In the genomic region with DNA sequence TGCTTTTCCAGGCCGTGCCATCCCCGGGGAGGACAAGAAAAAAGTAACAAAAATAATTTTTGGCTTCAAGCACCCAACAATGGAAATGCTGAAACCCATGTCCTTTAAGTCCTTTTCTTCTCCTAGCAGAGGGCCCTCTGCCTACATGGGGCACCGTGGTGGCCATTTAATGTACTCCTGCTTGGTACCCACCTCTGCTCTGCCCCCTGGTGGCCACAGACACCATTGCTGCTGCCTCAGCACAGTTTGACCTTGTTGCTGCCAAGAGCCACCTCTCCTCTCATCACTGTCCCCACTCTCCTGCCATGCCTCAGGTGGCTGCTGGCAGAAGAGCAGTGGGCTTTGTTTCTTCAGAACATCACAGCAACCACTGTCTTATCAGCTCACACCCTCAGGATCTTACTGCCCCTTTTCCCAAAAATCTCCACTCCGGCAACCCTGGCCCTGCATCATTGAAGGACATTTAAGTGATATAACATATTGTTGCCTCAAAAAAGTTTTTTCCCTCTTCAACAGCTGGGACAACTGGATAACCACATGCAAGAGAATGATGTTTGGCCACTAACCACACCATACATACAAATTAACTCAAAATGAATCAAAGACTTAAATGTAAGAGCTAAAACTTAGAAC, we compare ENCODE assay signal across 9 cellular contexts. TPM values are rescaled to one million over a fixed set of nuclear protein-coding genes. Genes with fewer than 3 reads are reported as not detected.
A peak's percentile ranks its signal among the peaks of the same experiment; 100 is the strongest.
DNase-seq lines count a peak whose midpoint lies in the region; ATAC-seq and TF ChIP-seq lines count a peak whose summit lies in the region.
"Had no signal": no experiment of that assay in that cellular context is flagged by ENCODE, and none has a peak within 500 bp of the region (broad histone marks: within the 10 kb centered on the region; RNA-seq: fewer than 3 reads in every experiment).

No MANE protein-coding gene starts in this region.

- peaks cover 12% of the 10 kb centered on the region for H3K27me3 Mint-ChIP-seq in H9 (ENCODE audit: low read depth)

- H2BK5ac ChIP-seq in H9 (ENCODE audit: insufficient read length, low read length) = no peak overlapping the region

- no peak overlapping the region for H4K5ac ChIP-seq in H9 (ENCODE audit: insufficient read length, low read depth, low read length)

- no peak overlapping the region; a peak in 1 of 5 replicates for H3K4me3 Mint-ChIP-seq in H9

- no peaks in the 10 kb centered on the region for H3K9me2 ChIP-seq in DOHH2 (replicated peaks; ENCODE audit: control insufficient read depth, low read length)

- H2AK5ac ChIP-seq in H9 (ENCODE audit: insufficient read length, low read length) = no peak overlapping the region

- peak; percentile 89 to 96 (median 94) for ATAC-seq in heart right ventricle
- no peak for ATAC-seq in HG03469 (IDR thresholded peaks at IDR 0.05; ENCODE audit: unreplicated experiment)

- peaks cover 10% of the 10 kb centered on the region; the same call in 1 of the 2 replicates for H3K27me3 ChIP-seq in DOHH2 (ENCODE audit: control insufficient read depth, low read length)
- H3K27me3 ChIP-seq in H9 (ENCODE audit: insufficient read depth, low read length) = no peaks in the 10 kb centered on the region; the same call in 1 of the 2 replicates
- H3K27me3 ChIP-seq in heart right ventricle = no peaks in the 10 kb centered on the region

- H3K36me3 ChIP-seq in DOHH2 (ENCODE audit: control insufficient read depth, low read length) = no peaks in the 10 kb centered on the region
- no peaks in the 10 kb centered on the region for H3K36me3 ChIP-seq in heart right ventricle

- no peak overlapping the region for H3K56ac ChIP-seq in H9 (ENCODE audit: insufficient read length, low read depth, low read length)

- H4K8ac ChIP-seq in H9 (replicated peaks; ENCODE audit: insufficient read length, low read depth, low read length) = no peak overlapping the region

- H2BK12ac ChIP-seq in H9 (ENCODE audit: insufficient read length, low read depth, low read length) = no peak overlapping the region

- no peak overlapping the region for H2AFZ ChIP-seq in H9 (ENCODE audit: low read length)

- H3K23me2 ChIP-seq in H9 (ENCODE audit: insufficient read length, low read depth, low read length, poor library complexity, severe bottlenecking) = no peaks in the 10 kb centered on the region

- no peaks in the 10 kb centered on the region for H3K9me3 Mint-ChIP-seq in H9

- H3K9me3 ChIP-seq in DOHH2 (ENCODE audit: control insufficient read depth, insufficient read depth, low read length) = no peaks in the 10 kb centered on the region
- H3K9me3 ChIP-seq in H9 (ENCODE audit: control insufficient read depth, low read depth, low read length) = no peaks in the 10 kb centered on the region
- H3K9me3 ChIP-seq in heart right ventricle = no peaks in the 10 kb centered on the region

- H4K91ac ChIP-seq in H9 (ENCODE audit: insufficient read length, low read depth, low read length) = no peak overlapping the region

- no peaks in the 10 kb centered on the region for H4K20me1 ChIP-seq in DOHH2 (ENCODE audit: control insufficient read depth, insufficient read depth, low read depth, low read length)
- no peaks in the 10 kb centered on the region for H4K20me1 ChIP-seq in H9 (ENCODE audit: control insufficient read depth, insufficient read depth, insufficient read length)

- WGBS in H9 (ENCODE audit: extremely low coverage, insufficient read length, low lambda C conversion rate) = no CpG with 5 or more reads among the region's 4 CpGs
- WGBS in heart right ventricle, 2 donors = 47 to 48% methylated on average over 4 of the region's 4 CpGs

- H2BK20ac ChIP-seq in H9 (ENCODE audit: low read depth, low read length, poor library complexity, severe bottlenecking) = no peak overlapping the region

- intact Hi-C loops in heart right ventricle (cut with DNase I) = loop anchor here (1.0 to 10.0 kb wide), 10 partner anchors 49 to 293 kb away; no protein-coding TSS in a partner anchor

- H3K14ac ChIP-seq in H9 (ENCODE audit: insufficient read depth, low read length) = no peak overlapping the region

- H2BK120ac ChIP-seq in H9 (ENCODE audit: low read depth, low read length, poor library complexity, severe bottlenecking) = no peak overlapping the region

- peaks cover 22 to 23% of the 10 kb centered on the region in 2 experiments for H3K4me1 Mint-ChIP-seq in H9

- no peaks in the 10 kb centered on the region for H3F3A ChIP-seq in DOHH2 (ENCODE audit: control insufficient read depth, insufficient read depth)

- H3K79me2 ChIP-seq in DOHH2 (ENCODE audit: control insufficient read depth, low read length) (no peaks in the 10 kb centered on the region), H9 (ENCODE audit: insufficient read depth, low read length) (no peaks in the 10 kb centered on the region)

- H3T11ph ChIP-seq in H9 (ENCODE audit: low read length) = no peak overlapping the region

- no peaks in the 10 kb centered on the region for H3K79me1 ChIP-seq in H9 (ENCODE audit: insufficient read depth, low read depth, low read length, poor library complexity, severe bottlenecking)

- H3K4me1 ChIP-seq in DOHH2 (ENCODE audit: control insufficient read depth, low read length) (peaks cover 8% of the 10 kb centered on the region), H9 (ENCODE audit: insufficient read depth, low read length) (peaks cover 5% of the 10 kb centered on the region), heart right ventricle (peaks cover 0 to 32% (median 0%) of the 10 kb centered on the region in 9 donors)

- H3K4me3 ChIP-seq in DOHH2 (ENCODE audit: low read length) (no peak overlapping the region), heart right ventricle (no peak overlapping the region)

- H3K4ac ChIP-seq in H9 (ENCODE audit: low read depth, low read length) = no peak overlapping the region

- DNase-seq in H9 (peak; percentile 89), NCI-H1105 (lab: John Stamatoyannopoulos, UW) (peak; percentile 65), SW480 (ENCODE audit: low spot score) (peak; percentile 71), heart right ventricle (peak; percentile 88 to 89), putamen (ENCODE audit: low spot score) (peak; percentile 82)
- peak; percentile 72 for DNase-seq in activated naive CD8-positive, alpha-beta T cell treated with anti-CD3 and anti-CD28 coated beads, Interleukin-2, amount 50 U/mL, for 16 hours (ENCODE audit: low read depth, low spot score)

- no peak overlapping the region for H3K27ac ChIP-seq in DOHH2 (ENCODE audit: low read depth, low read length)
- no peak overlapping the region for H3K27ac ChIP-seq in H9 (ENCODE audit: insufficient read length, low read depth, low read length)
- H3K27ac ChIP-seq in heart right ventricle = peak overlapping the region in 3 of 10 donors; percentile 8 to 39 (median 22)
- H3K27ac ChIP-seq: epithelial cell of prostate had no signal

- TF ChIP-seq CTCF in DOHH2 (IDR thresholded peaks at IDR 0.05; ENCODE audit: low read depth, low read length, poor library complexity, severe bottlenecking) = peak; percentile 94
- peak; percentile 97 for TF ChIP-seq CTCF in H9 (conservative IDR thresholded peaks at IDR 0.05)
- TF ChIP-seq CTCF in heart right ventricle (IDR thresholded peaks at IDR 0.05) = peak; percentile 85 to 97 (median 95)

- no peak overlapping the region for H3K18ac ChIP-seq in H9 (ENCODE audit: insufficient read length, low read depth, low read length)

- H2BK15ac ChIP-seq in H9 (ENCODE audit: low read depth, low read length) = no peak overlapping the region

- H3K23ac ChIP-seq in H9 (ENCODE audit: insufficient read length, low read depth, low read length) = no peak overlapping the region

- no peaks in the 10 kb centered on the region for H3K36me3 Mint-ChIP-seq in H9 (ENCODE audit: insufficient read depth in 1 of 3, low read depth in 3 of 3)

- H3K9ac ChIP-seq in H9 (ENCODE audit: extremely low read depth, insufficient read length, low read length) = no peak overlapping the region

- no peak overlapping the region for H3K4me2 ChIP-seq in DOHH2 (ENCODE audit: low read length)
- no peak overlapping the region for H3K4me2 ChIP-seq in H9 (ENCODE audit: insufficient read depth, insufficient read length, low read length)

- no peak overlapping the region for H3K27ac Mint-ChIP-seq in H9

RNA-seq across cellular contexts. Expression of a gene that starts 12.9 kb away (rescaled TPM):
- 2.8 and 3.9 TPM in 2 replicates for total RNA-seq in H9 (2021)
- 10 to 100 TPM; 10.6 to 16.4 (median 13.0) TPM for total RNA-seq in heart right ventricle
- 1 to 10 TPM; 2.5 to 4.4 TPM for polyA plus RNA-seq in heart right ventricle
